10 cellular contexts compared by ENCODE assay signal in genomic region chr19:15456871-15457700, GRCh38. TPM values are rescaled to one million over a fixed set of nuclear protein-coding genes. Genes with fewer than 3 reads are reported as not detected.
DNase-seq lines count a peak whose midpoint lies in the region; ATAC-seq, FAIRE-seq and TF ChIP-seq lines count a peak whose summit lies in the region.
"Had no signal": no experiment of that assay in that cellular context is flagged by ENCODE, and none has a peak within 500 bp of the region (broad histone marks: within the 10 kb centered on the region; RNA-seq: fewer than 3 reads in every experiment).

No MANE protein-coding gene starts in this region.

- H2AFZ ChIP-seq in H1 (ENCODE audit: low read length) = no peak overlapping the region

- no peak overlapping the region for H3K14ac ChIP-seq in H1 (ENCODE audit: insufficient read length)

- TF ChIP-seq POLR2A in H1 (IDR thresholded peaks at IDR 0.05; ENCODE audit: control extremely low read depth in 1 of 2, low read depth in 2 of 2, low read length in 2 of 2) = no peak

- peaks cover 22 to 46% of the 10 kb centered on the region in 2 donors for H3K4me1 Mint-ChIP-seq in natural killer cell

- H2BK20ac ChIP-seq in H1 (ENCODE audit: low read length) = no peak overlapping the region

- H3K27ac ChIP-seq in H1 (ENCODE audit: low read depth, low read length) = no peak overlapping the region
- H3K27ac ChIP-seq in pancreas = no peak overlapping the region

- no peak overlapping the region for H2BK120ac ChIP-seq in H1 (replicated peaks; ENCODE audit: low read depth, low read length)

- no peaks in the 10 kb centered on the region for H3K36me3 Mint-ChIP-seq in natural killer cell

- no peak overlapping the region for H2BK5ac ChIP-seq in H1 (ENCODE audit: low read depth, low read length)

- no peaks in the 10 kb centered on the region for H3K79me2 ChIP-seq in H1 (ENCODE audit: control insufficient read depth in 1 of 2, insufficient read depth in 2 of 2, low read length in 2 of 2)

- H3K23ac ChIP-seq in H1 (ENCODE audit: insufficient read length) = no peak overlapping the region

- H3K4me1 ChIP-seq in ES-I3 (ENCODE audit: insufficient read depth, low read length) (no peaks in the 10 kb centered on the region; the same call in 1 of the 2 replicates), H1 (replicated peaks in 1 of 4; ENCODE audit: control insufficient read depth in 3 of 4, insufficient read depth in 4 of 4, low read length in 3 of 4) (peaks cover 0 to 17% (median 10%) of the 10 kb centered on the region in 4 experiments; a peak in 5 of 7 replicates), pancreas (peaks cover 0 to 14% (median 11%) of the 10 kb centered on the region in 3 donors)

- H3K9ac ChIP-seq in ES-I3 (ENCODE audit: low read depth, low read length) (peak overlapping the region; percentile 51; the same call in 1 of the 2 replicates), H1 (replicated peaks in 1 of 4; ENCODE audit: extremely low read depth in 1 of 4, low read depth in 3 of 4, low read length in 3 of 4) (no peak overlapping the region)

- H3K9me3 Mint-ChIP-seq in natural killer cell = no peaks in the 10 kb centered on the region

- peaks cover 13% of the 10 kb centered on the region; the same call in 1 of the 2 replicates for H3K23me2 ChIP-seq in H1 (ENCODE audit: low read depth, low read length)

- POLR2A ChIA-PET in H1 (lab: Charles Lee; ENCODE audit: partially characterized antibody) = interaction anchor here (0.7 to 1.1 kb wide), 3 partner anchors 36 to 39 kb away, joined by 3 to 6 read pairs (median 3); partner anchors contain the start of gene AKAP8L

- H3K36me3 ChIP-seq in ES-I3 (ENCODE audit: insufficient read depth, low read length) = no peaks in the 10 kb centered on the region
- H3K36me3 ChIP-seq in H1 (ENCODE audit: control insufficient read depth in 2 of 4, insufficient read depth in 4 of 4, low read length in 3 of 4) = no peaks in the 10 kb centered on the region; a peak in 1 of 8 replicates
- H3K36me3 ChIP-seq in pancreas = no peaks in the 10 kb centered on the region

- peak; percentile 59 for DNase-seq in NCI-H146 treated with DMSO at 0.1 percent for 48 hours (lab: John Stamatoyannopoulos, UW; ENCODE audit: unreplicated experiment)
- DNase-seq in H1 (ENCODE audit: low read depth in 1 of 2, low spot score in 2 of 2) = peak; percentile 74 to 91
- DNase-seq in pancreas = peak in 3 of 6 donors; percentile 37 to 74 (median 44)
- no peak for DNase-seq in superior temporal gyrus (ENCODE audit: extremely low spot score)
- DNase-seq in glomerular visceral epithelial cell (ENCODE audit: extremely low spot score) = no peak
- DNase-seq in natural killer cell = no peak
- DNase-seq: erythroblast, NCI-H446 treated with DMSO at 0.1 percent for 48 hours had no signal

- H3K18ac ChIP-seq in H1 (ENCODE audit: extremely low read depth, low read length) = no peak overlapping the region

- CTCF ChIA-PET in H1 (lab: Charles Lee; ENCODE audit: partially characterized antibody) = interaction anchor here (0.5 to 5.7 kb wide), 12 partner anchors 7 to 671 kb away, joined by 3 to 25 read pairs (median 4); partner anchors contain the start of genes AKAP8L and RASAL3

- peak overlapping the region; percentile 24 to 61 (median 36) for H3K4me3 ChIP-seq in H1 (ENCODE audit: extremely low read depth in 1 of 4, insufficient read depth in 2 of 4, low read depth in 3 of 4, low read length in 4 of 4)
- peak overlapping the region in 1 of 4 donors; percentile 39 for H3K4me3 ChIP-seq in pancreas

- FAIRE-seq in H1 (lab: Jason Lieb, UNC) (peak; percentile 13), pancreas (lab: Jason Lieb, UNC) (no peak)

- ATAC-seq in pancreas (peak in 3 of 4 donors; percentile 4 to 51 (median 8)), GM19324 (IDR thresholded peaks at IDR 0.05; ENCODE audit: low FRiP score, unreplicated experiment) (no peak), natural killer cell (no peak)

- no peak overlapping the region for H3K56ac ChIP-seq in H1 (replicated peaks; ENCODE audit: insufficient read length, low read depth, low read length)

- H3K27ac Mint-ChIP-seq in natural killer cell = peak overlapping the region in 1 of 2 donors; percentile 31

- intact Hi-C loops in pancreas (cut with DNase I) = no loop called here
- intact Hi-C loops in natural killer cell (cut with micrococcal nuclease) = no loop called here

- no peak overlapping the region for H2AK5ac ChIP-seq in H1 (ENCODE audit: low read depth, low read length)

- WGBS in H1 (ENCODE audit: extremely low coverage in 1 of 2, insufficient coverage in 1 of 2, insufficient read length in 1 of 2, insufficient replicate concordance in 2 of 2, low coverage in 1 of 2, low lambda C conversion rate in 2 of 2, missing lambda C conversion rate in 1 of 2), 2 experiments = 1% methylated on average over 37 of the region's 86 CpGs; no CpG with 5 or more reads in 1 of the 2 experiments
- WGBS in pancreas, 2 donors = 7 to 10% methylated on average over 80 to 86 of the region's 86 CpGs

- H3K4me3 Mint-ChIP-seq in natural killer cell = no peak overlapping the region

- no peak overlapping the region for H2BK12ac ChIP-seq in H1 (ENCODE audit: low read depth, low read length)

- no peaks in the 10 kb centered on the region for H3K27me3 Mint-ChIP-seq in natural killer cell (ENCODE audit: low read depth in 2 of 2)

- peaks cover 0 to 7% of the 10 kb centered on the region in 2 experiments for H4K20me1 ChIP-seq in H1 (replicated peaks in 1 of 2; ENCODE audit: control insufficient read depth in 1 of 2, insufficient read depth in 2 of 2, low read length in 2 of 2)

- H3K27me3 ChIP-seq in H1 (replicated peaks in 1 of 4; ENCODE audit: control insufficient read depth in 3 of 4, extremely low read depth in 1 of 4, insufficient read depth in 3 of 4, low read length in 3 of 4) (peaks cover 20 to 69% (median 55%) of the 10 kb centered on the region in 4 experiments), pancreas (peaks cover 0 to 12% (median 0%) of the 10 kb centered on the region in 4 donors)

- no peaks in the 10 kb centered on the region for H3K79me1 ChIP-seq in H1 (ENCODE audit: low read depth, low read length)

- no peak overlapping the region for H3K4ac ChIP-seq in H1 (replicated peaks; ENCODE audit: insufficient read length, low read depth, low read length)

- no peak overlapping the region for H4K91ac ChIP-seq in H1 (replicated peaks; ENCODE audit: insufficient read length, low read length)

- TF ChIP-seq CTCF in H1 (IDR thresholded peaks at IDR 0.05; ENCODE audit: control extremely low read depth in 1 of 3, insufficient read depth in 1 of 3, low read depth in 1 of 3, low read length in 3 of 3) (no peak), pancreas (IDR thresholded peaks at IDR 0.05) (no peak), natural killer cell (IDR thresholded peaks at IDR 0.05) (no peak)

- no peak overlapping the region for H4K5ac ChIP-seq in H1 (ENCODE audit: insufficient read length, low read depth, low read length)

- no peak overlapping the region for H2BK15ac ChIP-seq in H1 (ENCODE audit: low read length)

- H4K8ac ChIP-seq in H1 (ENCODE audit: extremely low read depth, insufficient read depth, low read length) = no peak overlapping the region

- H3K9me3 ChIP-seq in ES-I3 (ENCODE audit: control insufficient read depth, insufficient read depth, low read length) (no peaks in the 10 kb centered on the region), H1 (ENCODE audit: insufficient read depth in 2 of 2, low read depth in 1 of 2, low read length in 1 of 2) (no peaks in the 10 kb centered on the region), pancreas (no peaks in the 10 kb centered on the region)

- TF ChIP-seq EP300 in H1 (IDR thresholded peaks at IDR 0.05; ENCODE audit: borderline replicate concordance in 1 of 2, low read depth in 2 of 2, low read length in 2 of 2) = no peak

- peak overlapping the region; percentile 49 to 82 for H3K4me2 ChIP-seq in H1 (ENCODE audit: insufficient read depth in 1 of 2, low read depth in 2 of 2, low read length in 2 of 2)

- no peak for TF ChIP-seq RAD21 in H1 (IDR thresholded peaks at IDR 0.05 in 1 of 2, conservative IDR thresholded peaks at IDR 0.05 in 1 of 2; ENCODE audit: low read depth in 2 of 2, low read length in 2 of 2)

RNA-seq across cellular contexts. Expression of gene RASAL3, which starts 7.3 kb away (rescaled TPM):
- total RNA-seq in H1 (2021; fragmentation: NEBNext Ultra II Directional; extraction: Animal tissue kit (Norgen Biotek cat#: 25700)) = 0.19 TPM in 2 replicates
- 0.63 and 2.4 TPM in 2 replicates for polyA plus RNA-seq in H1 (2011; rRNA removed)
- polyA plus RNA-seq in H1 (2011; cell fraction: cytosol; rRNA removed) = 0.57 TPM
- polyA plus RNA-seq in H1 (2011; cell fraction: nucleus; rRNA removed) = 2.5 TPM
- 0.20 to 0.94 TPM (median 0.53 TPM) in 4 replicates for polyA plus RNA-seq in H1 (2012, experiment 1 of 2)
- 0.47 TPM for polyA plus RNA-seq in H1 (2012, experiment 2 of 2)
- 0.67 TPM for polyA plus RNA-seq in H1 (2013, experiment 1 of 2)
- 0.64 TPM for polyA plus RNA-seq in H1 (2013, experiment 2 of 2)
- polyA minus RNA-seq in H1 (2011; rRNA and poly(A)+ RNA removed) = 0.16 TPM in 1 of 2 replicates, not detected in the other
- not detected for polyA minus RNA-seq in H1 (2011; cell fraction: cytosol; rRNA and poly(A)+ RNA removed)
- polyA minus RNA-seq in H1 (2011; cell fraction: nucleus; rRNA and poly(A)+ RNA removed) = 0.50 TPM
- total RNA-seq in pancreas = 1 to 10 TPM in 3 of 6 donors, under 1 TPM in 3; 0.83 to 4.1 (median 1.3) TPM
- 1 to 10 TPM; 1.8 to 7.5 TPM for polyA plus RNA-seq in pancreas
- 100 to 1,000 TPM; 217 to 283 (median 224) TPM for total RNA-seq in natural killer cell

RNA-seq across cellular contexts. Expression of gene WIZ, which starts 7.3 kb away (rescaled TPM):
- total RNA-seq in H1 (2021; fragmentation: NEBNext Ultra II Directional; extraction: Animal tissue kit (Norgen Biotek cat#: 25700)) = 33.2 and 34.4 TPM in 2 replicates
- 12.5 and 22.7 TPM in 2 replicates for polyA plus RNA-seq in H1 (2011; rRNA removed)
- polyA plus RNA-seq in H1 (2011; cell fraction: cytosol; rRNA removed) = 11.9 TPM
- polyA plus RNA-seq in H1 (2011; cell fraction: nucleus; rRNA removed) = 33.7 TPM
- 19.0 to 28.5 TPM (median 25.3 TPM) in 4 replicates for polyA plus RNA-seq in H1 (2012, experiment 1 of 2)
- polyA plus RNA-seq in H1 (2012, experiment 2 of 2) = 19.5 TPM
- 21.0 TPM for polyA plus RNA-seq in H1 (2013, experiment 1 of 2)
- 20.8 TPM for polyA plus RNA-seq in H1 (2013, experiment 2 of 2)
- 4.1 and 4.7 TPM in 2 replicates for polyA minus RNA-seq in H1 (2011; rRNA and poly(A)+ RNA removed)
- polyA minus RNA-seq in H1 (2011; cell fraction: cytosol; rRNA and poly(A)+ RNA removed) = 16.7 TPM
- polyA minus RNA-seq in H1 (2011; cell fraction: nucleus; rRNA and poly(A)+ RNA removed) = 12.7 TPM
- total RNA-seq in pancreas = 10 to 100 TPM; 11.0 to 20.7 (median 15.7) TPM
- polyA plus RNA-seq in pancreas = 10 to 100 TPM; 15.5 to 23.2 TPM
- total RNA-seq in natural killer cell = 10 to 100 TPM; 24.3 to 29.3 (median 24.4) TPM

RNA-seq across cellular contexts. Expression of gene PGLYRP2, which starts 22.2 kb away (rescaled TPM):
- not detected in 2 replicates for total RNA-seq in H1 (2021; fragmentation: NEBNext Ultra II Directional; extraction: Animal tissue kit (Norgen Biotek cat#: 25700))
- polyA plus RNA-seq in H1 (2011; rRNA removed) = not detected in 2 replicates
- not detected for polyA plus RNA-seq in H1 (2011; cell fraction: cytosol; rRNA removed)
- not detected for polyA plus RNA-seq in H1 (2011; cell fraction: nucleus; rRNA removed)
- not detected in 4 replicates for polyA plus RNA-seq in H1 (2012, experiment 1 of 2)
- polyA plus RNA-seq in H1 (2012, experiment 2 of 2) = not detected
- polyA plus RNA-seq in H1 (2013, experiment 1 of 2) = 0.02 TPM
- polyA plus RNA-seq in H1 (2013, experiment 2 of 2) = not detected
- polyA minus RNA-seq in H1 (2011; rRNA and poly(A)+ RNA removed) = not detected in 2 replicates
- polyA minus RNA-seq in H1 (2011; cell fraction: cytosol; rRNA and poly(A)+ RNA removed) = not detected
- not detected for polyA minus RNA-seq in H1 (2011; cell fraction: nucleus; rRNA and poly(A)+ RNA removed)
- under 1 TPM in 1 of 6 donors, not detected in 5; 0.16 TPM for total RNA-seq in pancreas
- polyA plus RNA-seq in pancreas = not detected
- under 1 TPM in 2 of 3 donors, not detected in 1; 0.21 to 0.28 TPM for total RNA-seq in natural killer cell

RNA-seq across cellular contexts. Expression of gene AKAP8L, which starts 38.3 kb away (rescaled TPM):
- total RNA-seq in H1 (2021; fragmentation: NEBNext Ultra II Directional; extraction: Animal tissue kit (Norgen Biotek cat#: 25700)) = 127 and 138 TPM in 2 replicates
- polyA plus RNA-seq in H1 (2011; rRNA removed) (75.1 and 149 TPM in 2 replicates), pancreas (100 to 1,000 TPM; 167 to 239 TPM)
- 130 TPM for polyA plus RNA-seq in H1 (2011; cell fraction: cytosol; rRNA removed)
- 1,038 TPM for polyA plus RNA-seq in H1 (2011; cell fraction: nucleus; rRNA removed)
- 104 to 148 TPM (median 127 TPM) in 4 replicates for polyA plus RNA-seq in H1 (2012, experiment 1 of 2)
- 45.6 TPM for polyA plus RNA-seq in H1 (2012, experiment 2 of 2)
- polyA plus RNA-seq in H1 (2013, experiment 1 of 2) = 108 TPM
- polyA plus RNA-seq in H1 (2013, experiment 2 of 2) = 92.0 TPM
- polyA minus RNA-seq in H1 (2011; rRNA and poly(A)+ RNA removed) = 112 and 116 TPM in 2 replicates
- 69.8 TPM for polyA minus RNA-seq in H1 (2011; cell fraction: cytosol; rRNA and poly(A)+ RNA removed)
- polyA minus RNA-seq in H1 (2011; cell fraction: nucleus; rRNA and poly(A)+ RNA removed) = 218 TPM
- total RNA-seq in pancreas (10 to 100 TPM; 32.7 to 74.8 (median 47.7) TPM), natural killer cell (100 to 1,000 TPM; 144 to 174 (median 173) TPM)

RNA-seq across cellular contexts. Expression of gene CYP4F22, which starts 51.2 kb away (rescaled TPM):
- not detected in 2 replicates for total RNA-seq in H1 (2021; fragmentation: NEBNext Ultra II Directional; extraction: Animal tissue kit (Norgen Biotek cat#: 25700))
- polyA plus RNA-seq in H1 (2011; rRNA removed) (not detected in 2 replicates), pancreas (not detected)
- 0.04 TPM for polyA plus RNA-seq in H1 (2011; cell fraction: cytosol; rRNA removed)
- polyA plus RNA-seq in H1 (2011; cell fraction: nucleus; rRNA removed) = not detected
- polyA plus RNA-seq in H1 (2012, experiment 1 of 2) = not detected in 4 replicates
- polyA plus RNA-seq in H1 (2012, experiment 2 of 2) = not detected
- polyA plus RNA-seq in H1 (2013, experiment 1 of 2) = 2.5 TPM
- polyA plus RNA-seq in H1 (2013, experiment 2 of 2) = 2.9 TPM
- polyA minus RNA-seq in H1 (2011; rRNA and poly(A)+ RNA removed) = 0.07 TPM in 1 of 2 replicates, not detected in the other
- polyA minus RNA-seq in H1 (2011; cell fraction: cytosol; rRNA and poly(A)+ RNA removed) = not detected
- polyA minus RNA-seq in H1 (2011; cell fraction: nucleus; rRNA and poly(A)+ RNA removed) = not detected
- total RNA-seq in pancreas (under 1 TPM in 1 of 6 donors, not detected in 5; 0.06 TPM), natural killer cell (1 to 10 TPM; 2.2 to 3.1 (median 2.6) TPM)

Comparison
In these comparisons a context has a peak if more than half of its experiments do, and no peak if none do; other contexts are left out.
1. DNase-seq: peak in NCI-H146 treated with DMSO at 0.1 percent for 48 hours (single experiment) and H1 (2 of 2); none in superior temporal gyrus (single experiment), glomerular visceral epithelial cell (single experiment) and natural killer cell (single experiment).
2. ATAC-seq: peak in pancreas (3 of 4); none in GM19324 (single experiment) and natural killer cell (0 of 3).
3. RNA of gene RASAL3, which starts 7.3 kb away (total RNA-seq): 217 to 283 TPM in natural killer cell; 0.83 to 4.1 TPM in pancreas and 0.19 TPM in H1; every median in the first group is over 10 times any median in the second.